ENCODE assay signal across 14 cellular contexts in the genomic region with DNA sequence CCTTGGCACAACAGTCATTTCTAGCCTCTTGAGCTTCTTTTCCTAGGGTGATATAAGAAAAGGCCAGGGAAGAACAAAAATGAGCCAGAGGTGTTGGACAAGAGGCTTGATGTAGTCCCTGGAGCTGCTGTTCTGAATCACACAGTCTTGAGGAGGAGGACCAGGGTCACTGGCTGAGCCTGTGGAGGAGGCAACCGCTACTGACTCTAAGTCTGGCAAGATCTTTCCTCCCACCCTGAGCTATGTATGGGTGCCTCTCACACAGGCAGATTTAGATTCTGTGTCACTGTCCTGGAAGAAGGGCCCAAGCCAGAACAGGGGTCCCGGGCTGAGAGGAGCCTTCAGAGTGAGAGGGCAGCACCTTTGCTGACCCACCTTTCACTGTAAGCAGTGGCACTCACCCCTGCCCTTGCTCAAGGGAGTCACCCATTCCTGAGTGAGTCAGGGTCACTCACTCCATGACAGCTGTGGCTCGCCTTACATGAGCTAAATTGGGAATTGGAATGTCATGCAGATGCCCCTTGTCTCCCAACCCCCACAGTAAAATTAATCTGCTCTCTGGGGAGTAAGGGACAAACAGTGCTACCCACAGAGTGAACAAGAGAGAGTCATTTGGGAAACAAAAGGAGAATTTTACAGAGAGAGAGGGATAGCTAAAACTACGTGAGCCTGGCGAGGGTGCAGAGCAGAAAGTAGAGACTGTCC. TPM values are rescaled to one million over a fixed set of nuclear protein-coding genes. Genes with fewer than 3 reads are reported as not detected.
A peak's percentile ranks its signal among the peaks of the same experiment; 100 is the strongest.
DNase-seq lines count a peak whose midpoint lies in the region; ATAC-seq, FAIRE-seq and TF ChIP-seq lines count a peak whose summit lies in the region.
"Had no signal": no experiment of that assay in that cellular context is flagged by ENCODE, and none has a peak within 500 bp of the region (broad histone marks: within the 10 kb centered on the region; RNA-seq: fewer than 3 reads in every experiment).

A gene with protein sequence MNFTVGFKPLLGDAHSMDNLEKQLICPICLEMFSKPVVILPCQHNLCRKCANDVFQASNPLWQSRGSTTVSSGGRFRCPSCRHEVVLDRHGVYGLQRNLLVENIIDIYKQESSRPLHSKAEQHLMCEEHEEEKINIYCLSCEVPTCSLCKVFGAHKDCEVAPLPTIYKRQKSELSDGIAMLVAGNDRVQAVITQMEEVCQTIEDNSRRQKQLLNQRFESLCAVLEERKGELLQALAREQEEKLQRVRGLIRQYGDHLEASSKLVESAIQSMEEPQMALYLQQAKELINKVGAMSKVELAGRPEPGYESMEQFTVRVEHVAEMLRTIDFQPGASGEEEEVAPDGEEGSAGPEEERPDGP (plus strand): TSS at position 575 of the 705 bp plus-strand sequence. CDS start 303 bp downstream, outside the sequence.

- no peak within 1 kb of the TSS for H3K4me3 Mint-ChIP-seq in stimulated activated effector memory CD8-positive, alpha-beta T cell treated with anti-CD3 and anti-CD28 coated beads, Interleukin-12 subunit alpha, Interleukin-12 subunit beta, amount 100 ng/mL, for 72 hours
- H3K4me3 Mint-ChIP-seq: CD4-positive, alpha-beta T cell; stimulated activated naive CD8-positive, alpha-beta T cell treated with anti-CD3 and anti-CD28 coated beads, Interleukin-15, amount 100 ng/mL, for 72 hours had no signal

- FAIRE-seq in endothelial cell of umbilical vein (lab: Jason Lieb, UNC) = no peak
- FAIRE-seq: G401.6 had no signal

- DNase-seq in LHCN-M2 (ENCODE audit: low read depth) (peak; percentile 61), endothelial cell of umbilical vein (ENCODE audit: low read depth, low spot score) (no peak), GM13976 (ENCODE audit: low spot score) (no peak), DMS153 (lab: John Stamatoyannopoulos, UW) (no peak)
- DNase-seq in stimulated activated effector memory CD8-positive, alpha-beta T cell treated with anti-CD3 and anti-CD28 coated beads, Interleukin-12 subunit alpha, Interleukin-12 subunit beta, amount 100 ng/mL, for 72 hours (ENCODE audit: low spot score in 2 of 2) = no peak
- DNase-seq: activated naive CD4-positive, alpha-beta T cell treated with anti-CD3 and anti-CD28 coated beads, Interleukin-2, amount 50 U/mL, for 16 hours; CD4-positive, alpha-beta T cell; cerebellar nuclear complex; NCI-H1436 treated with DMSO at 0.1 percent for 48 hours; stimulated activated naive CD8-positive, alpha-beta T cell treated with anti-CD3 and anti-CD28 coated beads, Interleukin-15, amount 100 ng/mL, for 72 hours had no signal

- H3K9me3 Mint-ChIP-seq in stimulated activated effector memory CD8-positive, alpha-beta T cell treated with anti-CD3 and anti-CD28 coated beads, Interleukin-12 subunit alpha, Interleukin-12 subunit beta, amount 100 ng/mL, for 72 hours = no peaks in the 10 kb centered on the region
- H3K9me3 Mint-ChIP-seq: CD4-positive, alpha-beta T cell; stimulated activated naive CD8-positive, alpha-beta T cell treated with anti-CD3 and anti-CD28 coated beads, Interleukin-15, amount 100 ng/mL, for 72 hours had no signal

- CTCF ChIA-PET in endothelial cell of umbilical vein (lab: Charles Lee) = interaction anchor here (1.3 to 9.1 kb wide), 10 partner anchors 9 to 197 kb away, joined by 3 to 143 read pairs (median 42); a partner anchor contains a TSS

- no peak within 1 kb of the TSS for H3K27ac Mint-ChIP-seq in stimulated activated effector memory CD8-positive, alpha-beta T cell treated with anti-CD3 and anti-CD28 coated beads, Interleukin-12 subunit alpha, Interleukin-12 subunit beta, amount 100 ng/mL, for 72 hours
- H3K27ac Mint-ChIP-seq: CD4-positive, alpha-beta T cell had no signal

- H3K9ac ChIP-seq in endothelial cell of umbilical vein (replicated peaks; ENCODE audit: extremely low read depth, insufficient read depth, low read length) (no peak within 1 kb of the TSS), iPS-20b (ENCODE audit: low read depth, low read length) (peak within 1 kb of the TSS; percentile 52; the same call in 1 of the 2 replicates)

- POLR2A ChIA-PET in endothelial cell of umbilical vein (lab: Charles Lee) = no interaction called here

- H3K79me2 ChIP-seq in endothelial cell of umbilical vein (ENCODE audit: control insufficient read depth, insufficient read depth, low read length) = no peaks in the 10 kb centered on the region

- in situ Hi-C loops in GM13976 (cut with MboI; ENCODE audit: low sequenced_read_pairs, unreplicated experiment) = loop anchor here (10.0 to 25.0 kb wide), 2 partner anchors 177 to 320 kb away; a partner anchor contains a TSS

- H3K36me3 ChIP-seq in endothelial cell of umbilical vein (ENCODE audit: control insufficient read depth in 2 of 2, extremely low read depth in 1 of 2, insufficient read depth in 2 of 2, low read length in 2 of 2) (no peaks in the 10 kb centered on the region), iPS-20b (ENCODE audit: insufficient read depth, low read depth, low read length) (no peaks in the 10 kb centered on the region)

- peak within 1 kb of the TSS; percentile 9 for H2AFZ ChIP-seq in endothelial cell of umbilical vein (ENCODE audit: low read depth, low read length)

- intact Hi-C loops in endothelial cell of umbilical vein (cut with micrococcal nuclease) = loop anchor here (10.0 kb wide), 1 partner anchor 317 kb away; no protein-coding TSS in a partner anchor

- no peak within 1 kb of the TSS for H3K4me2 ChIP-seq in endothelial cell of umbilical vein (ENCODE audit: insufficient read depth, low read length)

- H3K9me1 ChIP-seq in endothelial cell of umbilical vein (replicated peaks; ENCODE audit: control insufficient read depth, extremely low read depth, insufficient read depth, low read length) = no peaks in the 10 kb centered on the region

- TF ChIP-seq POLR2A in endothelial cell of umbilical vein (IDR thresholded peaks at IDR 0.05; ENCODE audit: low read depth, low read length) = no peak

- no peak within 1 kb of the TSS for H3K4me3 ChIP-seq in endothelial cell of umbilical vein (replicated peaks in 1 of 3; ENCODE audit: insufficient read depth in 1 of 3, low read depth in 1 of 3, low read length in 3 of 3)
- H3K4me3 ChIP-seq in iPS-20b (ENCODE audit: low read length) = peak within 1 kb of the TSS; percentile 55; the same call in 1 of the 2 replicates

- peaks cover 6% of the 10 kb centered on the region for H3K4me1 ChIP-seq in endothelial cell of umbilical vein (ENCODE audit: control insufficient read depth, extremely low read depth, insufficient read depth, low read length)
- H3K4me1 ChIP-seq in iPS-20b (ENCODE audit: insufficient read depth, low read length) = peaks cover 11% of the 10 kb centered on the region; the same call in 1 of the 2 replicates

- no peak within 1 kb of the TSS for H3K27ac ChIP-seq in endothelial cell of umbilical vein (ENCODE audit: insufficient read depth, low read depth, low read length)
- peak within 1 kb of the TSS; percentile 15 for H3K27ac ChIP-seq in iPS-20b (ENCODE audit: low read length)

- H4K20me1 ChIP-seq in endothelial cell of umbilical vein (replicated peaks; ENCODE audit: control insufficient read depth, extremely low read depth, insufficient read depth, low read length) = no peaks in the 10 kb centered on the region

- H3K27me3 ChIP-seq in endothelial cell of umbilical vein (ENCODE audit: control insufficient read depth in 2 of 2, insufficient read depth in 2 of 2, low read length in 2 of 2) (no peaks in the 10 kb centered on the region), iPS-20b (ENCODE audit: insufficient read depth, low read length) (peaks cover 25% of the 10 kb centered on the region)

- no peaks in the 10 kb centered on the region for H3K4me1 Mint-ChIP-seq in stimulated activated effector memory CD8-positive, alpha-beta T cell treated with anti-CD3 and anti-CD28 coated beads, Interleukin-12 subunit alpha, Interleukin-12 subunit beta, amount 100 ng/mL, for 72 hours
- H3K4me1 Mint-ChIP-seq: stimulated activated naive CD8-positive, alpha-beta T cell treated with anti-CD3 and anti-CD28 coated beads, Interleukin-15, amount 100 ng/mL, for 72 hours had no signal

- TF ChIP-seq CTCF in endothelial cell of umbilical vein (IDR thresholded peaks at IDR 0.05; ENCODE audit: extremely low read depth in 1 of 2, insufficient read depth in 1 of 2, low read depth in 1 of 2, low read length in 2 of 2) = no peak
- TF ChIP-seq CTCF in GM13976 (IDR thresholded peaks at IDR 0.05; ENCODE audit: borderline replicate concordance, control extremely low read depth, extremely low read depth, insufficient read depth, missing control alignments) = no peak

- dilution Hi-C loops in endothelial cell of umbilical vein (cut with MboI; ENCODE audit: extremely low pct_ligation_motif_present, low sequenced_read_pairs) = no loop called here

- H3K9me3 ChIP-seq in endothelial cell of umbilical vein (replicated peaks; ENCODE audit: control insufficient read depth, insufficient read depth, low read length) (no peaks in the 10 kb centered on the region), iPS-20b (ENCODE audit: insufficient read depth, low read depth, low read length) (no peaks in the 10 kb centered on the region)

- no TSS peak for BruUV-seq in endothelial cell of umbilical vein (replicated peaks; lab: Mats Ljungman, UMichigan)

- H3K36me3 Mint-ChIP-seq in stimulated activated effector memory CD8-positive, alpha-beta T cell treated with anti-CD3 and anti-CD28 coated beads, Interleukin-12 subunit alpha, Interleukin-12 subunit beta, amount 100 ng/mL, for 72 hours = no peaks in the 10 kb centered on the region

- ATAC-seq in stimulated activated effector memory CD8-positive, alpha-beta T cell treated with anti-CD3 and anti-CD28 coated beads, Interleukin-12 subunit alpha, Interleukin-12 subunit beta, amount 100 ng/mL, for 72 hours = peak; percentile 26
- ATAC-seq in GM21515 (IDR thresholded peaks at IDR 0.05; ENCODE audit: unreplicated experiment) = no peak
- ATAC-seq: stimulated activated naive CD8-positive, alpha-beta T cell treated with anti-CD3 and anti-CD28 coated beads, Interleukin-15, amount 100 ng/mL, for 72 hours had no signal

TF ChIP-seq in endothelial cell of umbilical vein, 7 proteins besides CTCF, POLR2A, EP300 and RAD21 (continues in another document):
- TF ChIP-seq POLR2AphosphoS5 (IDR thresholded peaks at IDR 0.05; ENCODE audit: insufficient read depth, low read depth, low read length) = no peak
- no peak for TF ChIP-seq MYC (IDR thresholded peaks at IDR 0.05; ENCODE audit: low read depth, low read length)
- TF ChIP-seq JUN (IDR thresholded peaks at IDR 0.05; ENCODE audit: borderline replicate concordance, insufficient read depth, insufficient read length, low read depth) = no peak

RNA-seq across cellular contexts. Expression of the gene that starts here (rescaled TPM):
- total RNA-seq in LHCN-M2 (2014; rRNA removed) = 0.11 TPM in 1 of 2 replicates, not detected in the other
- polyA plus RNA-seq in LHCN-M2 (2012) = 1.4 TPM
- 0.42 and 0.51 TPM in 2 replicates for total RNA-seq in endothelial cell of umbilical vein
- 1.6 and 1.7 TPM in 2 replicates for polyA plus RNA-seq in endothelial cell of umbilical vein
- polyA plus RNA-seq in endothelial cell of umbilical vein (2011; cell fraction: cytosol; rRNA removed) = 0.14 and 0.32 TPM in 2 replicates
- polyA plus RNA-seq in endothelial cell of umbilical vein (2011; cell fraction: nucleus; rRNA removed) = 9.9 and 21.1 TPM in 2 replicates
- 0.37 and 0.46 TPM in 2 replicates for polyA plus RNA-seq in endothelial cell of umbilical vein (2012)
- polyA minus RNA-seq in endothelial cell of umbilical vein = 0.17 and 1.0 TPM in 2 replicates
- 0.82 TPM for polyA minus RNA-seq in endothelial cell of umbilical vein (2011; cell fraction: cytosol; rRNA and poly(A)+ RNA removed)
- 1.2 and 1.5 TPM in 2 replicates for polyA minus RNA-seq in endothelial cell of umbilical vein (2011; cell fraction: nucleus; rRNA and poly(A)+ RNA removed)
- total RNA-seq: CD4-positive, alpha-beta T cell; renal cortical epithelial cell had no signal
